Comparison of ENCODE assay signal across 23 cellular contexts in genomic region chr19:30319876-30320275, GRCh38. TPM values are rescaled to one million over a fixed set of nuclear protein-coding genes. Genes with fewer than 3 reads are reported as not detected.
DNase-seq lines count a peak whose midpoint lies in the region; ATAC-seq, FAIRE-seq and TF ChIP-seq lines count a peak whose summit lies in the region.
"Had no signal": no experiment of that assay in that cellular context is flagged by ENCODE, and none has a peak within 500 bp of the region (broad histone marks: within the 10 kb centered on the region; RNA-seq: fewer than 3 reads in every experiment).

No MANE protein-coding gene starts in this region.

- H3K4me3 Mint-ChIP-seq in neural progenitor cell = no peak overlapping the region
- H3K4me3 Mint-ChIP-seq: CD4-positive, CD25-positive, alpha-beta regulatory T cell; CD8-positive, alpha-beta memory T cell had no signal

- POLR2A ChIA-PET in A549 (lab: Yijun Ruan, JAX) (no interaction called here), HEK293 (lab: Yijun Ruan, JAX) (no interaction called here)

- no peak overlapping the region for H3K27ac Mint-ChIP-seq in neural progenitor cell
- H3K27ac Mint-ChIP-seq: CD4-positive, CD25-positive, alpha-beta regulatory T cell; CD8-positive, alpha-beta memory T cell had no signal

- peaks cover 0 to 6% of the 10 kb centered on the region in 2 experiments; a peak in 1 of 3 replicates for H3K36me3 ChIP-seq in HEK293 (ENCODE audit: control insufficient read depth in 2 of 2, insufficient read depth in 1 of 2, low read length in 2 of 2)
- no peaks in the 10 kb centered on the region for H3K36me3 ChIP-seq in neural progenitor cell
- no peaks in the 10 kb centered on the region for H3K36me3 ChIP-seq in tibial artery
- H3K36me3 ChIP-seq: BE2C, HAP-1 had no signal

- H3K27ac ChIP-seq in A549 = no peak overlapping the region
- no peak overlapping the region for H3K27ac ChIP-seq in HEK293 (ENCODE audit: extremely low read depth, low read depth, low read length)
- no peak overlapping the region for H3K27ac ChIP-seq in neural progenitor cell
- no peak overlapping the region for H3K27ac ChIP-seq in tibial artery
- H3K27ac ChIP-seq: GM23248 had no signal

- TF ChIP-seq POLR2A in A549 (IDR thresholded peaks at IDR 0.05; ENCODE audit: low read length) = no peak

- TF ChIP-seq CTCF in A549 (IDR thresholded peaks at IDR 0.05) (no peak), HEK293 (tag by site-specific recombination; IDR thresholded peaks at IDR 0.05) (no peak), neural progenitor cell (IDR thresholded peaks at IDR 0.05) (no peak), tibial artery (IDR thresholded peaks at IDR 0.05) (no peak)

- CTCF ChIA-PET in A549 (lab: Yijun Ruan, JAX) (no interaction called here), HEK293 (lab: Yijun Ruan, JAX) (interaction anchor here (0.6 to 1.1 kb wide), 5 partner anchors 12 to 833 kb away, joined by 3 to 4 read pairs (median 3); no protein-coding TSS in a partner anchor)

- H2AFZ ChIP-seq in neural progenitor cell (replicated peaks) = peak overlapping the region; percentile 57
- H2AFZ ChIP-seq: GM23248 had no signal

- H4K20me1 ChIP-seq in neural progenitor cell (ENCODE audit: low read depth) = no peaks in the 10 kb centered on the region

- no peak for TF ChIP-seq EP300 in A549 (IDR thresholded peaks at IDR 0.05)

- peaks cover 3% of the 10 kb centered on the region for H3K36me3 Mint-ChIP-seq in neural progenitor cell
- H3K36me3 Mint-ChIP-seq: CD4-positive, CD25-positive, alpha-beta regulatory T cell; CD8-positive, alpha-beta memory T cell had no signal

- no peaks in the 10 kb centered on the region for H3F3A ChIP-seq in neural progenitor cell (ENCODE audit: low read depth)

- H3K4me2 ChIP-seq in A549 (no peak overlapping the region), neural progenitor cell (no peak overlapping the region)

- H3K4me3 ChIP-seq in A549 (no peak overlapping the region), HEK293 (ENCODE audit: low read depth, low read length) (no peak overlapping the region), neural progenitor cell (no peak overlapping the region), tibial artery (no peak overlapping the region)
- H3K4me3 ChIP-seq: GM23248, HAP-1 had no signal

- no peaks in the 10 kb centered on the region for H3K79me2 ChIP-seq in neural progenitor cell (ENCODE audit: low read depth)

- H3K27me3 Mint-ChIP-seq in neural progenitor cell (ENCODE audit: insufficient read depth, low read depth) = peaks cover 13% of the 10 kb centered on the region
- H3K27me3 Mint-ChIP-seq: CD4-positive, CD25-positive, alpha-beta regulatory T cell had no signal

- ATAC-seq in A549 (no peak), HG03196 (IDR thresholded peaks at IDR 0.05; ENCODE audit: unreplicated experiment) (no peak)

- peaks cover 6% of the 10 kb centered on the region; the same call in 1 of the 3 replicates for H3K9me3 ChIP-seq in A549
- no peaks in the 10 kb centered on the region for H3K9me3 ChIP-seq in HEK293 (ENCODE audit: control insufficient read depth, insufficient read depth, low read depth, low read length)
- no peaks in the 10 kb centered on the region for H3K9me3 ChIP-seq in neural progenitor cell (ENCODE audit: low read depth)
- H3K9me3 ChIP-seq in tibial artery = peaks cover 0 to 8% (median 0%) of the 10 kb centered on the region in 3 donors
- H3K9me3 ChIP-seq: BE2C, HAP-1 had no signal

- no peak overlapping the region for H3K9ac ChIP-seq in neural progenitor cell
- H3K9ac ChIP-seq: GM23248 had no signal

- H3K4me1 Mint-ChIP-seq in neural progenitor cell = peaks cover 13% of the 10 kb centered on the region
- H3K4me1 Mint-ChIP-seq: CD4-positive, CD25-positive, alpha-beta regulatory T cell; CD8-positive, alpha-beta memory T cell had no signal

- H3K4me1 ChIP-seq in A549 (no peaks in the 10 kb centered on the region), HEK293 (ENCODE audit: control insufficient read depth, insufficient read depth, low read length) (no peaks in the 10 kb centered on the region), neural progenitor cell (peaks cover 4% of the 10 kb centered on the region), tibial artery (no peaks in the 10 kb centered on the region)
- H3K4me1 ChIP-seq: BE2C had no signal

- DNase-seq in A549 (ENCODE audit: low read depth in 1 of 2, low spot score in 1 of 2) (no peak), cerebellum (ENCODE audit: low spot score) (peak; percentile 64), neural progenitor cell (ENCODE audit: low spot score) (no peak), tibial artery (no peak)
- DNase-seq in stimulated activated naive CD4-positive, alpha-beta T cell treated with Interleukin-2 at 50 U/mL for 16 hours (lab: John Stamatoyannopoulos, UW) = no peak
- DNase-seq: 8988T; BE2C; CD4-positive, CD25-positive, alpha-beta regulatory T cell; CD8-positive, alpha-beta memory T cell; COR-L47; DMS 273 treated with DMSO at 0.1 percent for 48 hours; DMS53; DND-41; EL; GM23248; IMR-90 had no signal

- peaks cover 3% of the 10 kb centered on the region for H3K9me3 Mint-ChIP-seq in neural progenitor cell

- peak; percentile 79 for FAIRE-seq in A549 (lab: Jason Lieb, UNC)
- FAIRE-seq: G401.6, GM12891, GM19239, HTR-8/SVneo had no signal

- H3K27me3 ChIP-seq in neural progenitor cell (no peaks in the 10 kb centered on the region), tibial artery (no peaks in the 10 kb centered on the region)
- H3K27me3 ChIP-seq: BE2C had no signal

- intact Hi-C loops in tibial artery (cut with DNase I; ENCODE audit: low total_unique reads) = no loop called here

- no peak for TF ChIP-seq RAD21 in A549 (conservative IDR thresholded peaks at IDR 0.05 in 1 of 2, IDR thresholded peaks at IDR 0.05 in 1 of 2)

TF ChIP-seq in A549, 52 proteins besides CTCF, POLR2A, EP300 and RAD21:
- TF ChIP-seq EHF (CRISPR knock-in tag; IDR thresholded peaks at IDR 0.05) = no peak
- no peak for TF ChIP-seq JUN (IDR thresholded peaks at IDR 0.05)
- no peak for TF ChIP-seq TP53 (CRISPR knock-in tag; IDR thresholded peaks at IDR 0.05)
- TF ChIP-seq SMC3 (IDR thresholded peaks at IDR 0.05) = no peak
- TF ChIP-seq PHF8 (IDR thresholded peaks at IDR 0.05; ENCODE audit: borderline replicate concordance, low read depth) = no peak
- no peak for TF ChIP-seq PBX3 (IDR thresholded peaks at IDR 0.05)
- TF ChIP-seq E2F6 (IDR thresholded peaks at IDR 0.05; ENCODE audit: borderline replicate concordance, low read depth) = no peak
- TF ChIP-seq ZFP36 (IDR thresholded peaks at IDR 0.05; ENCODE audit: borderline replicate concordance, partially characterized antibody) = no peak

TF ChIP-seq in HEK293, 187 proteins besides CTCF, POLR2A, EP300 and RAD21:
- TF ChIP-seq PRDM6 (tag by site-specific recombination; IDR thresholded peaks at IDR 0.05) (0 out of 2 replicates have a peak, but pooled peaks have one; percentile 14), KLF1 (tag by site-specific recombination; IDR thresholded peaks at IDR 0.05) (no peak), KLF10 (tag by site-specific recombination; IDR thresholded peaks at IDR 0.05) (no peak), ZNF292 (tag by site-specific recombination; IDR thresholded peaks at IDR 0.05; ENCODE audit: borderline replicate concordance, low read depth) (no peak)

RNA-seq across cellular contexts. Expression of gene ZNF536, which starts 52.3 kb away (rescaled TPM):
- polyA plus RNA-seq in A549 (2011; rRNA removed) (not detected in 2 replicates), A549 (2017; fragmentation: RNase III; extraction: RNeasy Plus Mini Kit Qiagen cat#74134 plus additional on column Dnase treatment) (not detected in 3 replicates)
- polyA plus RNA-seq in A549 (2012; cell fraction: cytosol; rRNA removed) = not detected in 2 replicates
- polyA plus RNA-seq in A549 (2012; cell fraction: nucleus; rRNA removed) = not detected in 2 replicates
- not detected in 2 replicates for polyA minus RNA-seq in A549 (2011; rRNA and poly(A)+ RNA removed)
- total RNA-seq in cerebellum (77.1 TPM), neural progenitor cell (ENCODE audit: low replicate concordance) (0.24 and 0.84 TPM in 2 replicates)
- total RNA-seq: CD8-positive, alpha-beta memory T cell; IMR-90 had no signal
- polyA plus RNA-seq: CD8-positive, alpha-beta memory T cell; IMR-90 had no signal

Comparison
In these comparisons a context has a peak if more than half of its experiments do, and no peak if none do; other contexts are left out.
1. RNA of gene ZNF536, which starts 52.3 kb away (total RNA-seq): 77.1 TPM in cerebellum (single experiment); 0.24 to 0.84 TPM in neural progenitor cell; every median in the first group is over 10 times any median in the second.